In genomic region chr2:45014016-45014702, GRCh38 we compare ENCODE assay signal across 8 cellular contexts. TPM values are rescaled to one million over a fixed set of nuclear protein-coding genes. Genes with fewer than 3 reads are reported as not detected.
DNase-seq lines count a peak whose midpoint lies in the region; ATAC-seq and TF ChIP-seq lines count a peak whose summit lies in the region.

No MANE protein-coding gene starts in this region.

- intact Hi-C loops in transverse colon (cut with DNase I; ENCODE audit: low total_unique reads), result no loop called here

- ATAC-seq in lung (ENCODE audit: insufficient read depth, low FRiP score) (peak; percentile 20), GM18867 (IDR thresholded peaks at IDR 0.05; ENCODE audit: unreplicated experiment) (no peak)

- TF ChIP-seq POLR2A in transverse colon (IDR thresholded peaks at IDR 0.05), result no peak

- DNase-seq in SIG-M5 treated with dmso at 0.1 percent for 504 hours (lab: John Stamatoyannopoulos, UW; ENCODE audit: unreplicated experiment) (peak; percentile 33), SIG-M5 (lab: John Stamatoyannopoulos, UW) (no peak), NCI-H524 (lab: John Stamatoyannopoulos, UW) (peak; percentile 29 to 74), coronary artery (ENCODE audit: low spot score) (no peak), lung (ENCODE audit: low spot score) (no peak), transverse colon (peak; percentile 32), NK-92 (lab: John Stamatoyannopoulos, UW; ENCODE audit: unreplicated experiment) (no peak)

- peak overlapping the region in 1 of 2 donors; percentile 41 for H3K27ac ChIP-seq in coronary artery
- H3K27ac ChIP-seq in lung (ENCODE audit: low read depth in 1 of 2, low read length in 1 of 2), result no peak overlapping the region
- no peak overlapping the region for H3K27ac ChIP-seq in transverse colon

- H3K27me3 ChIP-seq in lung (ENCODE audit: control insufficient read depth, insufficient read depth) (peaks cover 4% of the 10 kb centered on the region), transverse colon (peaks cover 93% of the 10 kb centered on the region)

- H3K4me3 ChIP-seq in coronary artery (peak overlapping the region; percentile 66), lung (no peak overlapping the region), transverse colon (peak overlapping the region in 3 of 4 donors; percentile 12 to 44 (median 25))

- 4 to 6% methylated on average over 45 to 57 of the region's 57 CpGs for WGBS in lung, 2 donors
- 9% methylated on average over 55 of the region's 57 CpGs; no CpG with 5 or more reads in 1 of the 2 donors for WGBS in transverse colon (ENCODE audit: low coverage in 1 of 2), 2 donors

- TF ChIP-seq CTCF in coronary artery (IDR thresholded peaks at IDR 0.05) (peak; percentile 56), lung (IDR thresholded peaks at IDR 0.05; ENCODE audit: control extremely low read depth, extremely low read depth) (peak; percentile 17), transverse colon (IDR thresholded peaks at IDR 0.05) (peak; percentile 18 to 68 (median 51))

- no peaks in the 10 kb centered on the region for H3K36me3 ChIP-seq in lung (ENCODE audit: control insufficient read depth in 2 of 2, insufficient read depth in 2 of 2, low read length in 2 of 2)
- H3K36me3 ChIP-seq in transverse colon, result no peaks in the 10 kb centered on the region

- peaks cover 0 to 4% of the 10 kb centered on the region in 2 donors for H3K9me3 ChIP-seq in lung (ENCODE audit: control insufficient read depth in 2 of 2, insufficient read depth in 1 of 2, low read length in 1 of 2)
- no peaks in the 10 kb centered on the region for H3K9me3 ChIP-seq in transverse colon

- H3K4me1 ChIP-seq in lung (ENCODE audit: control insufficient read depth in 2 of 2, insufficient read depth in 2 of 2, low read length in 2 of 2) (peaks cover 0 to 20% of the 10 kb centered on the region in 2 donors), transverse colon (peaks cover 0 to 35% (median 28%) of the 10 kb centered on the region in 4 donors)

- in situ Hi-C loops in transverse colon (cut with MboI; ENCODE audit: low pct_ligation_motif_present in 1 of 4, low pct_unique_long_range_greater_than_20kb in 1 of 4, low sequenced_read_pairs in 3 of 4), result no loop called here

- TF ChIP-seq EP300 in transverse colon (IDR thresholded peaks at IDR 0.05; ENCODE audit: low read depth), result no peak

RNA-seq across cellular contexts. Expression of gene SIX2, which starts 4.9 kb away (rescaled TPM):
- total RNA-seq in lung, result under 1 TPM; 0.34 to 0.46 TPM
- under 1 TPM; 0.42 to 0.83 TPM for polyA plus RNA-seq in lung
- total RNA-seq in transverse colon, result under 1 TPM in 2 of 4 donors, not detected in 2; 0.14 to 0.32 TPM

Comparison
In these comparisons a context has a peak if more than half of its experiments do, and no peak if none do; other contexts are left out.
1. DNase-seq: peak in SIG-M5 treated with dmso at 0.1 percent for 504 hours (single experiment), NCI-H524 (2 of 2) and transverse colon (single experiment); none in SIG-M5 (single experiment), coronary artery (single experiment), lung (single experiment) and NK-92 (single experiment).
2. Peak in every context shown above with its lines, with median percentiles within 50 percentile points of each other: CTCF ChIP-seq.